Comparison of ENCODE assay signal across 32 cellular contexts in genomic region chr11:28632338-28632737, GRCh38.
A peak's percentile ranks its signal among the peaks of the same experiment; 100 is the strongest.
DNase-seq lines count a peak whose midpoint lies in the region; ATAC-seq and TF ChIP-seq lines count a peak whose summit lies in the region.
"Had no signal": no experiment of that assay in that cellular context is flagged by ENCODE, and none has a peak within 500 bp of the region (broad histone marks: within the 10 kb centered on the region; RNA-seq: fewer than 3 reads in every experiment).

No MANE protein-coding gene starts in this region.

- no peaks in the 10 kb centered on the region for H3K9me3 ChIP-seq in osteoblast (ENCODE audit: low read depth, low read length)
- H3K9me3 ChIP-seq: thoracic aorta had no signal

- H3K4me2 ChIP-seq in osteoblast (ENCODE audit: insufficient read depth, low read length) = peak overlapping the region; percentile 14
- H3K4me2 ChIP-seq: PC-9 had no signal

- H4K20me1 ChIP-seq in osteoblast (ENCODE audit: insufficient read depth, low read length) = no peaks in the 10 kb centered on the region

- TF ChIP-seq CTCF in astrocyte of the spinal cord (IDR thresholded peaks at IDR 0.05; ENCODE audit: low read depth, low read length) (no peak), osteoblast (IDR thresholded peaks at IDR 0.05; ENCODE audit: extremely low read depth, low read depth, low read length) (no peak)

- H2AFZ ChIP-seq in osteoblast (ENCODE audit: low read length) = no peak overlapping the region
- H2AFZ ChIP-seq: PC-9 had no signal

- peaks cover 10% of the 10 kb centered on the region for H3K4me1 ChIP-seq in osteoblast (ENCODE audit: insufficient read depth, low read length)

- no peaks in the 10 kb centered on the region for H3K79me2 ChIP-seq in osteoblast (ENCODE audit: insufficient read depth, low read length)

- in situ Hi-C loops in astrocyte of the spinal cord (cut with HindIII; ENCODE audit: low sequenced_read_pairs) = no loop called here

- H3K27ac ChIP-seq in osteoblast (ENCODE audit: low read depth, low read length) = no peak overlapping the region
- H3K27ac ChIP-seq: C4-2B, cardiac muscle cell, PC-9, thoracic aorta had no signal

- ATAC-seq in HG02759 (IDR thresholded peaks at IDR 0.05; ENCODE audit: unreplicated experiment) = no peak
- ATAC-seq in HG03139 (IDR thresholded peaks at IDR 0.05; ENCODE audit: unreplicated experiment) = no peak
- ATAC-seq in GM19351 (IDR thresholded peaks at IDR 0.05; ENCODE audit: unreplicated experiment) = no peak
- ATAC-seq: activated T-helper 17 cell treated with anti-CD3 and anti-CD28 coated beads, Interleukin-2, amount 50 U/mL, for 72 hours; right cardiac atrium; stimulated activated naive CD8-positive, alpha-beta T cell treated with anti-CD3 and anti-CD28 coated beads, Interleukin-15, amount 100 ng/mL, for 72 hours had no signal

- H3K4me3 ChIP-seq in astrocyte of the spinal cord (ENCODE audit: low read depth, low read length) (no peak overlapping the region), osteoblast (ENCODE audit: insufficient read depth, low read length) (no peak overlapping the region)
- H3K4me3 ChIP-seq: cardiac muscle cell, PC-9, thoracic aorta had no signal

- no peaks in the 10 kb centered on the region for H3K27me3 ChIP-seq in osteoblast (ENCODE audit: insufficient read depth, low read length)
- H3K27me3 ChIP-seq: cardiac muscle cell had no signal

- H3K36me3 ChIP-seq in osteoblast (ENCODE audit: insufficient read depth, low read length) = no peaks in the 10 kb centered on the region
- H3K36me3 ChIP-seq: cardiac muscle cell, thoracic aorta had no signal

- DNase-seq in EH (ENCODE audit: low read depth) (peak; percentile 76), M059J (ENCODE audit: low read depth) (peak; percentile 60), astrocyte of the spinal cord (ENCODE audit: low read depth, low spot score) (peak; percentile 32), osteoblast (ENCODE audit: insufficient read length, low spot score, missing footprints) (no peak)
- DNase-seq: activated CD4-positive, alpha-beta memory T cell treated with anti-CD3 and anti-CD28 coated beads, Interleukin-2, amount 10 ng/mL, durations not matched to agents 7 days and 5 days; activated CD4-positive, alpha-beta T cell treated with anti-CD3 and anti-CD28 coated beads for 1 hour; activated CD8-positive, alpha-beta memory T cell treated with anti-CD3 and anti-CD28 coated beads, Interleukin-2, amount 50 U/mL, for 48 hours; activated naive CD4-positive, alpha-beta T cell treated with anti-CD3 and anti-CD28 coated beads, Interleukin-2, amount 50 U/mL, for 16 hours; amniotic stem cell; COR-L47; cortex of kidney; DMS53; effector memory CD4-positive, alpha-beta T cell; erythroblast; GF-D8; NCI-H1048; NCI-H2107; NCI-H345; NCI-H69; PC-9; posterior cingulate gyrus; right cardiac atrium; SHP77; stimulated activated naive CD8-positive, alpha-beta T cell treated with anti-CD3 and anti-CD28 coated beads, Interleukin-15, amount 100 ng/mL, for 72 hours; T-helper 2 cell had no signal
